In the genomic region with DNA sequence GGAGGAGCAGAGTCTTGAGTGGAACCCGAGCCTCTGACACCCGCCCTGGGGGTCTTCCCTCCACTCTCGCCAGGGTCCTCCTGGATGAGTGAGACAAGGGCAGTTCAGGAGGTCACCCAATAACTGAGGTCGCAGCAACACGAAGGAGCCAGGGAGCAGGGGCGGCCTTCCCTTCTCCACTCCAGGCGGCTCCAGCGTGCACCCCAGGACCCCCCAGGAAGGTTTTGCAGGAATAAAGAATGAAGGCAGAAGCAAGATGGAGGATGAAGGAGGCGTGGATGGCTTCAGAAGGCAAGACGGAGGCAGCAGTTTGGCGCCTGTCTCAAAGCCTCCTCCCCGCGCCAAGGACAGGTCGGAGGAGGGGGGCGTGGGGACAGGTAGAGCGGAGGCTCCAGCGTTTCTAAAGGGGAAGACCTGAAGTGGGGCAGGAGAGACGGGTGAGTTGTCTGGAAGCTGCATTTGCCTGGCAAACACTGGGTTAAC, we compare ENCODE assay signal across 8 cellular contexts. TPM values are rescaled to one million over a fixed set of nuclear protein-coding genes. Genes with fewer than 3 reads are reported as not detected.
A peak's percentile ranks its signal among the peaks of the same experiment; 100 is the strongest.
DNase-seq lines count a peak whose midpoint lies in the region; ATAC-seq and TF ChIP-seq lines count a peak whose summit lies in the region.

No MANE protein-coding gene starts in this region.

- DNase-seq in GM06990 (ENCODE audit: extremely low read depth, insufficient read length) (peak; percentile 13), SJCRH30 (no peak), fibroblast of mammary gland (ENCODE audit: low read depth) (no peak), OCI-M1 (lab: John Stamatoyannopoulos, UW) (no peak), LoVo (ENCODE audit: low spot score) (no peak), NOMO-1 treated with DMSO at 0.1 percent for 48 hours (lab: John Stamatoyannopoulos, UW; ENCODE audit: unreplicated experiment) (no peak)

- H3K4me1 ChIP-seq in SJCRH30 (peaks cover 14% of the 10 kb centered on the region), rectal smooth muscle tissue (ENCODE audit: control insufficient read depth, insufficient read depth, low read length) (peaks cover 25% of the 10 kb centered on the region)

- ATAC-seq in GM21576 (IDR thresholded peaks at IDR 0.05; ENCODE audit: unreplicated experiment), result no peak

- peaks cover 1% of the 10 kb centered on the region for H3K36me3 ChIP-seq in GM06990 (ENCODE audit: control insufficient read depth, insufficient read depth, low read length)
- H3K36me3 ChIP-seq in SJCRH30, result no peaks in the 10 kb centered on the region
- H3K36me3 ChIP-seq in rectal smooth muscle tissue (ENCODE audit: control insufficient read depth, insufficient read depth, low read length), result no peaks in the 10 kb centered on the region

- H3K27me3 ChIP-seq in GM06990 (replicated peaks; ENCODE audit: control insufficient read depth, insufficient read depth, low read length), result no peaks in the 10 kb centered on the region
- H3K27me3 ChIP-seq in SJCRH30, result peaks cover 28% of the 10 kb centered on the region
- H3K27me3 ChIP-seq in rectal smooth muscle tissue (ENCODE audit: control insufficient read depth, insufficient read depth, low read length), result no peaks in the 10 kb centered on the region

- no peak for TF ChIP-seq CTCF in GM06990 (IDR thresholded peaks at IDR 0.05; ENCODE audit: insufficient read depth, low read length, poor library complexity, severe bottlenecking)
- no peak for TF ChIP-seq CTCF in fibroblast of mammary gland (conservative IDR thresholded peaks at IDR 0.05; ENCODE audit: control insufficient read depth, insufficient read depth, low read depth, low read length)

- no peak overlapping the region for H3K27ac ChIP-seq in SJCRH30
- no peak overlapping the region for H3K27ac ChIP-seq in rectal smooth muscle tissue (ENCODE audit: low read depth, low read length)

- H3K9ac ChIP-seq in rectal smooth muscle tissue (ENCODE audit: low read length), result peak overlapping the region; percentile 49

- H3K4me3 ChIP-seq in GM06990 (replicated peaks; ENCODE audit: low read depth, low read length) (peak overlapping the region; percentile 86), SJCRH30 (peak overlapping the region; percentile 66), fibroblast of mammary gland (ENCODE audit: control insufficient read depth, low read depth, low read length) (peak overlapping the region; percentile 35), rectal smooth muscle tissue (ENCODE audit: low read length) (peak overlapping the region; percentile 85)

- 0 out of 2 replicates have a peak, but pooled peaks cover 2% of the 10 kb centered on the region for H3K9me3 ChIP-seq in SJCRH30 (replicated peaks)

RNA-seq across cellular contexts. Expression of a gene that starts 0.6 kb away (rescaled TPM):
- total RNA-seq in SJCRH30 (2014; rRNA removed; shearing (Covaris generic)), result 18.1 and 20.9 TPM in 2 replicates

Comparison
In these comparisons a context has a peak if more than half of its experiments do, and no peak if none do; other contexts are left out.
1. H3K4me3 ChIP-seq: peak in every context shown above with its lines; median percentile 86 in GM06990; 85 in rectal smooth muscle tissue; 66 in SJCRH30; 35 in fibroblast of mammary gland.